2 cellular contexts compared by ENCODE assay signal in the genomic region with DNA sequence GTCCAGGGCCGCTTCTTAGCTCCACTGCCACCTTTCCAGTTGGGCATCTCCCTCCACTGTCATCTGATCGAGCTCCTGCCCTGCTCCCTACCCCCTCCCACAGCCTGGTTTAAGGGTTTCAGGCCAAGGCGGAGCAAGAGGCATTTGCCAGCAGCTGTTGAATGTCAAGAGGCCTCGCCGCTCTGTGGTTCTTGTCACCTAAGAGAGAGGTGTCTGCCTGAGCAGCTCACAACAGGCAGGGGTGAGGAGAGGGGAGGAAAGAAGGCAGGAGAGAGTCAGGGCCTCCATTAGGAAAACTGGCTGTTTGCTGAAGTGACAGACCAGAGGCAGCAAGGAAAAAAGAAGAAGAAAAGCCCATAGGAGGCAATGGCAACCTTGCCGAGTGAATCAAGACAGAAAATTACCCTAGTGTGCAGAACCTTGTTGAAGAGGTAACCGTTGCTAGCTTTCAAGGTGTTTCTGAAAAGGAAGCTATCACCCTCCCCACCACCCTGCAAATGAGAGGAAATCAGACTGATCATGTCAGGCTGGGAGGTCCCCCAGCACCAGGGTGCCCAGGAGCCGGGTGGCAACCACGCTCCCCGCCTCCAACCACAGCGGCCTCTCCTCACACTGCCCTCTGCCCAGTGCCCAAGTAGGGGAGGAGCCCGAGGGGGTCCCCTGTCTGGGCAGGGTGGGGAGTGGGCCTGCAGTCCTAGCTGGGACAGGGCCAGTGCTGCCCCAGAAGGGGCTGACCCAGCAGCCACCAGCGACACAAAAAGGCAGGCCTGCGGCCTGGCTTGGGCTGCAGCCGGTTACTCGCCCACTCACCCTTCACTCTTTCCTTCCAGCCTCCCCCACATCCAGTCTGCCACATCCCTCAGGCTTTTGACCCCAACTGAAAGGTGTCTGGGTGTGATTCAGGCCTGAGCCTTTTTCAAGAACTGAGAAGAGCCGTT.
TF ChIP-seq lines count a peak whose summit lies in the region.

No MANE protein-coding gene starts in this region.

TF ChIP-seq in GM23338, 12 proteins besides CTCF, POLR2A, EP300 and RAD21:
- TF ChIP-seq JUNB (IDR thresholded peaks at IDR 0.05; ENCODE audit: unreplicated experiment) (no peak), CREB1 (CRISPR knock-in tag; IDR thresholded peaks at IDR 0.05; ENCODE audit: low read depth) (no peak), ZNF331 (CRISPR knock-in tag; IDR thresholded peaks at IDR 0.05; ENCODE audit: low read depth) (no peak), EZH2phosphoT487 (IDR thresholded peaks at IDR 0.05; ENCODE audit: unreplicated experiment) (no peak), POLR2AphosphoS5 (IDR thresholded peaks at IDR 0.05; ENCODE audit: low read depth) (no peak), STAT1 (IDR thresholded peaks at IDR 0.05; ENCODE audit: unreplicated experiment) (no peak), NANOG (IDR thresholded peaks at IDR 0.05; ENCODE audit: borderline replicate concordance) (no peak), ZNF114 (CRISPR knock-in tag; IDR thresholded peaks at IDR 0.05) (no peak), REST (IDR thresholded peaks at IDR 0.05; ENCODE audit: unreplicated experiment) (no peak), EZH2 (IDR thresholded peaks at IDR 0.05; ENCODE audit: low read depth, unreplicated experiment) (no peak)
- TF ChIP-seq, protein P1, sequence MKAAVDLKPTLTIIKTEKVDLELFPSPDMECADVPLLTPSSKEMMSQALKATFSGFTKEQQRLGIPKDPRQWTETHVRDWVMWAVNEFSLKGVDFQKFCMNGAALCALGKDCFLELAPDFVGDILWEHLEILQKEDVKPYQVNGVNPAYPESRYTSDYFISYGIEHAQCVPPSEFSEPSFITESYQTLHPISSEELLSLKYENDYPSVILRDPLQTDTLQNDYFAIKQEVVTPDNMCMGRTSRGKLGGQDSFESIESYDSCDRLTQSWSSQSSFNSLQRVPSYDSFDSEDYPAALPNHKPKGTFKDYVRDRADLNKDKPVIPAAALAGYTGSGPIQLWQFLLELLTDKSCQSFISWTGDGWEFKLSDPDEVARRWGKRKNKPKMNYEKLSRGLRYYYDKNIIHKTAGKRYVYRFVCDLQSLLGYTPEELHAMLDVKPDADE (IDR thresholded peaks at IDR 0.05), result no peak

TF ChIP-seq in H1, 55 proteins besides CTCF, POLR2A, EP300 and RAD21:
- no peak for TF ChIP-seq RXRA (IDR thresholded peaks at IDR 0.05; ENCODE audit: insufficient read depth, low read depth, low read length)
- TF ChIP-seq, protein P2, sequence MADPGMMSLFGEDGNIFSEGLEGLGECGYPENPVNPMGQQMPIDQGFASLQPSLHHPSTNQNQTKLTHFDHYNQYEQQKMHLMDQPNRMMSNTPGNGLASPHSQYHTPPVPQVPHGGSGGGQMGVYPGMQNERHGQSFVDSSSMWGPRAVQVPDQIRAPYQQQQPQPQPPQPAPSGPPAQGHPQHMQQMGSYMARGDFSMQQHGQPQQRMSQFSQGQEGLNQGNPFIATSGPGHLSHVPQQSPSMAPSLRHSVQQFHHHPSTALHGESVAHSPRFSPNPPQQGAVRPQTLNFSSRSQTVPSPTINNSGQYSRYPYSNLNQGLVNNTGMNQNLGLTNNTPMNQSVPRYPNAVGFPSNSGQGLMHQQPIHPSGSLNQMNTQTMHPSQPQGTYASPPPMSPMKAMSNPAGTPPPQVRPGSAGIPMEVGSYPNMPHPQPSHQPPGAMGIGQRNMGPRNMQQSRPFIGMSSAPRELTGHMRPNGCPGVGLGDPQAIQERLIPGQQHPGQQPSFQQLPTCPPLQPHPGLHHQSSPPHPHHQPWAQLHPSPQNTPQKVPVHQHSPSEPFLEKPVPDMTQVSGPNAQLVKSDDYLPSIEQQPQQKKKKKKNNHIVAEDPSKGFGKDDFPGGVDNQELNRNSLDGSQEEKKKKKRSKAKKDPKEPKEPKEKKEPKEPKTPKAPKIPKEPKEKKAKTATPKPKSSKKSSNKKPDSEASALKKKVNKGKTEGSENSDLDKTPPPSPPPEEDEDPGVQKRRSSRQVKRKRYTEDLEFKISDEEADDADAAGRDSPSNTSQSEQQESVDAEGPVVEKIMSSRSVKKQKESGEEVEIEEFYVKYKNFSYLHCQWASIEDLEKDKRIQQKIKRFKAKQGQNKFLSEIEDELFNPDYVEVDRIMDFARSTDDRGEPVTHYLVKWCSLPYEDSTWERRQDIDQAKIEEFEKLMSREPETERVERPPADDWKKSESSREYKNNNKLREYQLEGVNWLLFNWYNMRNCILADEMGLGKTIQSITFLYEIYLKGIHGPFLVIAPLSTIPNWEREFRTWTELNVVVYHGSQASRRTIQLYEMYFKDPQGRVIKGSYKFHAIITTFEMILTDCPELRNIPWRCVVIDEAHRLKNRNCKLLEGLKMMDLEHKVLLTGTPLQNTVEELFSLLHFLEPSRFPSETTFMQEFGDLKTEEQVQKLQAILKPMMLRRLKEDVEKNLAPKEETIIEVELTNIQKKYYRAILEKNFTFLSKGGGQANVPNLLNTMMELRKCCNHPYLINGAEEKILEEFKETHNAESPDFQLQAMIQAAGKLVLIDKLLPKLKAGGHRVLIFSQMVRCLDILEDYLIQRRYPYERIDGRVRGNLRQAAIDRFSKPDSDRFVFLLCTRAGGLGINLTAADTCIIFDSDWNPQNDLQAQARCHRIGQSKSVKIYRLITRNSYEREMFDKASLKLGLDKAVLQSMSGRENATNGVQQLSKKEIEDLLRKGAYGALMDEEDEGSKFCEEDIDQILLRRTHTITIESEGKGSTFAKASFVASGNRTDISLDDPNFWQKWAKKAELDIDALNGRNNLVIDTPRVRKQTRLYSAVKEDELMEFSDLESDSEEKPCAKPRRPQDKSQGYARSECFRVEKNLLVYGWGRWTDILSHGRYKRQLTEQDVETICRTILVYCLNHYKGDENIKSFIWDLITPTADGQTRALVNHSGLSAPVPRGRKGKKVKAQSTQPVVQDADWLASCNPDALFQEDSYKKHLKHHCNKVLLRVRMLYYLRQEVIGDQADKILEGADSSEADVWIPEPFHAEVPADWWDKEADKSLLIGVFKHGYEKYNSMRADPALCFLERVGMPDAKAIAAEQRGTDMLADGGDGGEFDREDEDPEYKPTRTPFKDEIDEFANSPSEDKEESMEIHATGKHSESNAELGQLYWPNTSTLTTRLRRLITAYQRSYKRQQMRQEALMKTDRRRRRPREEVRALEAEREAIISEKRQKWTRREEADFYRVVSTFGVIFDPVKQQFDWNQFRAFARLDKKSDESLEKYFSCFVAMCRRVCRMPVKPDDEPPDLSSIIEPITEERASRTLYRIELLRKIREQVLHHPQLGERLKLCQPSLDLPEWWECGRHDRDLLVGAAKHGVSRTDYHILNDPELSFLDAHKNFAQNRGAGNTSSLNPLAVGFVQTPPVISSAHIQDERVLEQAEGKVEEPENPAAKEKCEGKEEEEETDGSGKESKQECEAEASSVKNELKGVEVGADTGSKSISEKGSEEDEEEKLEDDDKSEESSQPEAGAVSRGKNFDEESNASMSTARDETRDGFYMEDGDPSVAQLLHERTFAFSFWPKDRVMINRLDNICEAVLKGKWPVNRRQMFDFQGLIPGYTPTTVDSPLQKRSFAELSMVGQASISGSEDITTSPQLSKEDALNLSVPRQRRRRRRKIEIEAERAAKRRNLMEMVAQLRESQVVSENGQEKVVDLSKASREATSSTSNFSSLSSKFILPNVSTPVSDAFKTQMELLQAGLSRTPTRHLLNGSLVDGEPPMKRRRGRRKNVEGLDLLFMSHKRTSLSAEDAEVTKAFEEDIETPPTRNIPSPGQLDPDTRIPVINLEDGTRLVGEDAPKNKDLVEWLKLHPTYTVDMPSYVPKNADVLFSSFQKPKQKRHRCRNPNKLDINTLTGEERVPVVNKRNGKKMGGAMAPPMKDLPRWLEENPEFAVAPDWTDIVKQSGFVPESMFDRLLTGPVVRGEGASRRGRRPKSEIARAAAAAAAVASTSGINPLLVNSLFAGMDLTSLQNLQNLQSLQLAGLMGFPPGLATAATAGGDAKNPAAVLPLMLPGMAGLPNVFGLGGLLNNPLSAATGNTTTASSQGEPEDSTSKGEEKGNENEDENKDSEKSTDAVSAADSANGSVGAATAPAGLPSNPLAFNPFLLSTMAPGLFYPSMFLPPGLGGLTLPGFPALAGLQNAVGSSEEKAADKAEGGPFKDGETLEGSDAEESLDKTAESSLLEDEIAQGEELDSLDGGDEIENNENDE (IDR thresholded peaks at IDR 0.05; ENCODE audit: insufficient replicate concordance, low read length), result no peak
- TF ChIP-seq SUZ12 (IDR thresholded peaks at IDR 0.05; ENCODE audit: low read length), result peak; percentile 57; the same call in 1 of the 2 replicates
- no peak for TF ChIP-seq CHD1 (IDR thresholded peaks at IDR 0.05; ENCODE audit: low read depth, low read length)
- no peak for TF ChIP-seq ZNF274 (IDR thresholded peaks at IDR 0.05; ENCODE audit: borderline replicate concordance, extremely low read depth, low read length)
- TF ChIP-seq BACH1 (IDR thresholded peaks at IDR 0.05; ENCODE audit: low read length), result no peak
- TF ChIP-seq RNF2 (IDR thresholded peaks at IDR 0.05; ENCODE audit: borderline replicate concordance, low read depth, low read length, missing control alignments, poor library complexity, severe bottlenecking), result no peak
- no peak for TF ChIP-seq CREB1 (IDR thresholded peaks at IDR 0.05)
- TF ChIP-seq, protein P3, sequence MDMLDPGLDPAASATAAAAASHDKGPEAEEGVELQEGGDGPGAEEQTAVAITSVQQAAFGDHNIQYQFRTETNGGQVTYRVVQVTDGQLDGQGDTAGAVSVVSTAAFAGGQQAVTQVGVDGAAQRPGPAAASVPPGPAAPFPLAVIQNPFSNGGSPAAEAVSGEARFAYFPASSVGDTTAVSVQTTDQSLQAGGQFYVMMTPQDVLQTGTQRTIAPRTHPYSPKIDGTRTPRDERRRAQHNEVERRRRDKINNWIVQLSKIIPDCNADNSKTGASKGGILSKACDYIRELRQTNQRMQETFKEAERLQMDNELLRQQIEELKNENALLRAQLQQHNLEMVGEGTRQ (IDR thresholded peaks at IDR 0.05; ENCODE audit: low read length), result no peak
- no peak for TF ChIP-seq JUN (IDR thresholded peaks at IDR 0.05; ENCODE audit: low read depth, low read length)
- TF ChIP-seq BCL11A (IDR thresholded peaks at IDR 0.05; ENCODE audit: low read depth in 2 of 2, low read length in 2 of 2), result no peak
- TF ChIP-seq POLR2AphosphoS5 (IDR thresholded peaks at IDR 0.05; ENCODE audit: low read depth, low read length), result no peak
- no peak for TF ChIP-seq HDAC2 (IDR thresholded peaks at IDR 0.05; ENCODE audit: borderline replicate concordance in 1 of 2, low read depth in 2 of 2, low read length in 2 of 2)
- no peak for TF ChIP-seq CHD2 (IDR thresholded peaks at IDR 0.05; ENCODE audit: low read length)
- TF ChIP-seq POU5F1 (IDR thresholded peaks at IDR 0.05; ENCODE audit: low read depth, low read length), result no peak
- peak; percentile 2 for TF ChIP-seq EZH2 (IDR thresholded peaks at IDR 0.05; ENCODE audit: low read depth, low read length, severe bottlenecking)
